In genomic region chr19:17684256-17684655, GRCh38 we compare ENCODE assay signal across 2 cellular contexts.
TF ChIP-seq lines count a peak whose summit lies in the region.

No MANE protein-coding gene starts in this region.

TF ChIP-seq in HepG2, 621 proteins besides CTCF, POLR2A, EP300 and RAD21:
- TF ChIP-seq ATAD3A (CRISPR knock-in tag; IDR thresholded peaks at IDR 0.05): no peak
- TF ChIP-seq ZKSCAN8 (CRISPR knock-in tag; IDR thresholded peaks at IDR 0.05; ENCODE audit: borderline replicate concordance): 0 out of 2 replicates have a peak, but pooled peaks have one; percentile 65

TF ChIP-seq in K562, 482 proteins besides CTCF, POLR2A, EP300 and RAD21:
- no peak for TF ChIP-seq ZNF77 (CRISPR knock-in tag; IDR thresholded peaks at IDR 0.05)
- TF ChIP-seq ZKSCAN8 (CRISPR knock-in tag; IDR thresholded peaks at IDR 0.05): peak; percentile 97
- peak; percentile 26 for TF ChIP-seq ZFP36 (IDR thresholded peaks at IDR 0.05; ENCODE audit: low read depth, low read length, partially characterized antibody)
TF ChIP-seq in K562: peak in this region for 2.
